In genomic region chr11:68031136-68031459, GRCh38 we compare ENCODE assay signal across 7 cellular contexts. TPM values are rescaled to one million over a fixed set of nuclear protein-coding genes. Genes with fewer than 3 reads are reported as not detected.
DNase-seq lines count a peak whose midpoint lies in the region; ATAC-seq and TF ChIP-seq lines count a peak whose summit lies in the region.

No MANE protein-coding gene starts in this region.

- no peak for TF ChIP-seq CTCF in spleen (IDR thresholded peaks at IDR 0.05 in 8 of 11, conservative IDR thresholded peaks at IDR 0.05 in 3 of 11)

- ATAC-seq in right cardiac atrium (peak in 1 of 2 donors; percentile 4), GM21717 (IDR thresholded peaks at IDR 0.05; ENCODE audit: unreplicated experiment) (no peak)

- H3K4me1 ChIP-seq in right cardiac atrium (ENCODE audit: control insufficient read depth, insufficient read depth, low read length) (peaks cover 2% of the 10 kb centered on the region), spleen (peaks cover 11 to 70% (median 36%) of the 10 kb centered on the region in 6 donors)

- DNase-seq in HUDEP-2 (lab: John Stamatoyannopoulos, UW; ENCODE audit: unreplicated experiment in 76 of 76): peak in 42 of 76 experiments; percentile 14 to 67 (median 38)
- peak; percentile 3 for DNase-seq in activated T-helper 1 cell treated with Interleukin-2 at 50 U/mL for 16 hours (ENCODE audit: low read depth)
- DNase-seq in right cardiac atrium: no peak
- DNase-seq in spleen: no peak
- no peak for DNase-seq in globus pallidus (ENCODE audit: low spot score)
- no peak for DNase-seq in SIG-M5 treated with dmso at 0.1 percent for 504 hours (lab: John Stamatoyannopoulos, UW; ENCODE audit: unreplicated experiment)

- no peak for TF ChIP-seq POLR2A in spleen (IDR thresholded peaks at IDR 0.05)

- H3K27me3 ChIP-seq in right cardiac atrium (ENCODE audit: control insufficient read depth, insufficient read depth) (no peaks in the 10 kb centered on the region), spleen (replicated peaks in 1 of 7) (no peaks in the 10 kb centered on the region)

- H3K9me3 ChIP-seq in right cardiac atrium (ENCODE audit: control insufficient read depth, low read length) (no peaks in the 10 kb centered on the region), spleen (no peaks in the 10 kb centered on the region)

- peak overlapping the region; percentile 98 for H3K27ac ChIP-seq in right cardiac atrium (ENCODE audit: low read length)
- peak overlapping the region; percentile 78 to 92 (median 88) for H3K27ac ChIP-seq in spleen

- intact Hi-C loops in right cardiac atrium (cut with DNase I) (loop anchor here in 1 of 4 donors (10.0 kb wide), 1 partner anchor 284 kb away; the partner anchor contains the start of gene LRP5), spleen (cut with DNase I; ENCODE audit: low total_unique reads) (no loop called here)

- WGBS in right cardiac atrium: 11% methylated on average over 10 of the region's 10 CpGs
- 10 to 20% (median 13%) methylated on average over 9 to 10 of the region's 10 CpGs for WGBS in spleen, 5 donors

- H3K36me3 ChIP-seq in spleen: peaks cover 0 to 62% (median 16%) of the 10 kb centered on the region in 6 donors

- peak overlapping the region; percentile 57 for H3K4me3 ChIP-seq in right cardiac atrium (ENCODE audit: low read length)
- peak overlapping the region; percentile 66 to 97 (median 86) for H3K4me3 ChIP-seq in spleen

RNA-seq across cellular contexts. Expression of gene NDUFS8, which starts 0.6 kb away (rescaled TPM):
- total RNA-seq in right cardiac atrium: 100 to 1,000 TPM; 334 to 454 (median 391) TPM
- 642 TPM for polyA plus RNA-seq in right cardiac atrium
- total RNA-seq in spleen: 100 to 1,000 TPM in 2 of 7 donors, 10 to 100 TPM in 5; 75.4 to 125 (median 91.5) TPM
- polyA plus RNA-seq in spleen: 100 to 1,000 TPM in 2 of 3 donors, 10 to 100 TPM in 1; 94.8 to 132 (median 105) TPM

RNA-seq across cellular contexts. Expression of gene TCIRG1, which starts 7.7 kb away (rescaled TPM):
- total RNA-seq in right cardiac atrium (10 to 100 TPM; 23.4 to 40.2 (median 36.6) TPM), spleen (100 to 1,000 TPM; 286 to 540 (median 360) TPM)
- polyA plus RNA-seq in right cardiac atrium (38.3 TPM), spleen (100 to 1,000 TPM; 199 to 707 (median 698) TPM)

RNA-seq across cellular contexts. Expression of gene ALDH3B1, which starts 21.0 kb away (rescaled TPM):
- total RNA-seq in right cardiac atrium (1 to 10 TPM; 3.8 to 5.7 (median 4.9) TPM), spleen (10 to 100 TPM; 24.8 to 46.8 (median 37.8) TPM)
- polyA plus RNA-seq in right cardiac atrium (2.9 TPM), spleen (10 to 100 TPM in 1 of 3 donors, 1 to 10 TPM in 2; 7.8 to 16.4 (median 7.9) TPM)

RNA-seq across cellular contexts. Expression of gene UNC93B1, which starts 27.2 kb away (rescaled TPM):
- total RNA-seq in right cardiac atrium (10 to 100 TPM in 3 of 4 donors, 1 to 10 TPM in 1; 9.0 to 13.2 (median 11.9) TPM), spleen (100 to 1,000 TPM; 110 to 151 (median 128) TPM)
- polyA plus RNA-seq in right cardiac atrium (6.9 TPM), spleen (100 to 1,000 TPM; 112 to 192 (median 162) TPM)

Comparison
In these comparisons a context has a peak if more than half of its experiments do, and no peak if none do; other contexts are left out.
1. DNase-seq: peak in HUDEP-2 (42 of 76) and activated T-helper 1 cell treated with Interleukin-2 at 50 U/mL for 16 hours (single experiment); none in right cardiac atrium (0 of 3), spleen (single experiment), globus pallidus (single experiment) and SIG-M5 treated with dmso at 0.1 percent for 504 hours (single experiment).
2. RNA of gene TCIRG1, which starts 7.7 kb away (total RNA-seq): 286 to 540 TPM in spleen; 23.4 to 40.2 TPM in right cardiac atrium; every median in the first group is over 4 times any median in the second.